In the genomic region with DNA sequence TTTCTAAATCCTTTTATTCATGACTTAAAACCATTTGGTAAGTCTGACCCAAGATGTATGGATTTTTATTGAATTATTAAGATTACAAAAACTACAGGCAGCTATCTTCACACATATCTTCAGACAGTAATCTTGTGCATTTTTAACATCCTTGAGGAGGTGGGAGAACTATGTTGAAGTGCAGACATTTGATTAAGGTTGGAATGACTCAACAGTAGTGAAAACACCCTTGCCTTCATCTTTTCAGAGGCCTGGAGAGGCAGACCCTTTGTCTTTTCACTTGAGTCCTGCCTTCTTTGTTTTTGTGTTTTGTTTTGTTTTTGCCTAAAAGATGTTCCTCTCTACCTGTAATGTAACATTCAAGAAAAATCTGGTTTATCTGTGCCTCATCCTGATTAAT, we compare ENCODE assay signal across 17 cellular contexts.
DNase-seq lines count a peak whose midpoint lies in the region; ATAC-seq, FAIRE-seq and TF ChIP-seq lines count a peak whose summit lies in the region.
"Had no signal": no experiment of that assay in that cellular context is flagged by ENCODE, and none has a peak within 500 bp of the region (broad histone marks: within the 10 kb centered on the region; RNA-seq: fewer than 3 reads in every experiment).

No MANE protein-coding gene starts in this region.

- TF ChIP-seq CTCF in astrocyte (IDR thresholded peaks at IDR 0.05; ENCODE audit: insufficient read depth, low read depth, low read length) = no peak
- no peak for TF ChIP-seq CTCF in lower lobe of right lung (IDR thresholded peaks at IDR 0.05)
- TF ChIP-seq CTCF in spleen (IDR thresholded peaks at IDR 0.05 in 8 of 11, conservative IDR thresholded peaks at IDR 0.05 in 3 of 11) = no peak

- no peaks in the 10 kb centered on the region for H3K9me2 ChIP-seq in GM23248 (ENCODE audit: insufficient read depth)

- H3K4me1 ChIP-seq in ACC112 (ENCODE audit: control insufficient read depth, insufficient read depth, low read length, unreplicated experiment) (peaks cover 25% of the 10 kb centered on the region), GM23248 (ENCODE audit: insufficient read depth) (peaks cover 35% of the 10 kb centered on the region), astrocyte (ENCODE audit: insufficient read depth, low read length) (peaks cover 6% of the 10 kb centered on the region), lower lobe of right lung (no peaks in the 10 kb centered on the region), spleen (peaks cover 0 to 24% (median 3%) of the 10 kb centered on the region in 6 donors)

- no peak for ATAC-seq in lower lobe of right lung
- ATAC-seq in GM18502 (IDR thresholded peaks at IDR 0.05; ENCODE audit: poor library complexity, unreplicated experiment) = no peak
- ATAC-seq: activated CD8-positive, alpha-beta memory T cell treated with anti-CD3 and anti-CD28 coated beads, Interleukin-2, amount 10 ng/mL, durations not matched to agents 7 days and 5 days had no signal

- H3K4me3 ChIP-seq in ACC112 (ENCODE audit: low read depth, low read length) (no peak overlapping the region), GM23248 (no peak overlapping the region), astrocyte (ENCODE audit: insufficient read depth, low read depth, low read length) (no peak overlapping the region), lower lobe of right lung (no peak overlapping the region), spleen (no peak overlapping the region)

- no peak for TF ChIP-seq POLR2A in spleen (IDR thresholded peaks at IDR 0.05)

- H4K20me1 ChIP-seq in GM23248 (ENCODE audit: insufficient read depth) (no peaks in the 10 kb centered on the region), astrocyte (ENCODE audit: insufficient read depth, low read length) (no peaks in the 10 kb centered on the region)

- H3K9me3 ChIP-seq in GM23248 (ENCODE audit: low read depth) = no peaks in the 10 kb centered on the region
- no peaks in the 10 kb centered on the region for H3K9me3 ChIP-seq in astrocyte (ENCODE audit: insufficient read depth, low read depth, low read length)
- no peaks in the 10 kb centered on the region for H3K9me3 ChIP-seq in lower lobe of right lung
- peaks cover 0 to 4% (median 2%) of the 10 kb centered on the region in 8 donors for H3K9me3 ChIP-seq in spleen
- H3K9me3 ChIP-seq: BE2C had no signal

- H3K4me3 Mint-ChIP-seq in astrocyte (ENCODE audit: unreplicated experiment) = no peak overlapping the region
- H3K4me3 Mint-ChIP-seq: activated CD8-positive, alpha-beta memory T cell treated with anti-CD3 and anti-CD28 coated beads, Interleukin-2, amount 10 ng/mL, durations not matched to agents 7 days and 5 days had no signal

- H3K9me3 Mint-ChIP-seq in astrocyte (ENCODE audit: unreplicated experiment) = peaks cover under 1% of the 10 kb centered on the region

- DNase-seq in GM23248 (peak; percentile 16), astrocyte (ENCODE audit: low read depth) (peak; percentile 59), lower lobe of right lung (no peak), COLO668 (lab: John Stamatoyannopoulos, UW; ENCODE audit: unreplicated experiment) (no peak), spleen (no peak), DMS 273 treated with DMSO at 0.1 percent for 48 hours (lab: John Stamatoyannopoulos, UW) (no peak)
- DNase-seq: activated CD8-positive, alpha-beta memory T cell treated with anti-CD3 and anti-CD28 coated beads, Interleukin-2, amount 10 ng/mL, durations not matched to agents 7 days and 5 days; BE2C; effector CD8-positive, alpha-beta T cell; EL; MM.1S; posterior cingulate gyrus; RPMI8226; stimulated activated naive CD4-positive, alpha-beta T cell treated with Interleukin-2 at 50 U/mL for 16 hours; T1000 had no signal

- in situ Hi-C loops in GM23248 (cut with MboI) = no loop called here

- H3K4me1 Mint-ChIP-seq in astrocyte (ENCODE audit: low read depth, unreplicated experiment) = peaks cover 36% of the 10 kb centered on the region

- H3K27ac ChIP-seq in ACC112 (ENCODE audit: low read depth, low read length) = no peak overlapping the region
- H3K27ac ChIP-seq in GM23248 = no peak overlapping the region
- H3K27ac ChIP-seq in astrocyte (ENCODE audit: low read depth, low read length) = no peak overlapping the region
- H3K27ac ChIP-seq in lower lobe of right lung = peak overlapping the region; percentile 47
- H3K27ac ChIP-seq in spleen = no peak overlapping the region

- H3K4me2 ChIP-seq in GM23248 (ENCODE audit: unreplicated experiment) (peak overlapping the region; percentile 24), astrocyte (ENCODE audit: low read length) (no peak overlapping the region)

- H3K27me3 ChIP-seq in ACC112 (ENCODE audit: insufficient read depth, low read length) = no peaks in the 10 kb centered on the region
- H3K27me3 ChIP-seq in GM23248 (replicated peaks; ENCODE audit: insufficient read depth) = no peaks in the 10 kb centered on the region
- no peaks in the 10 kb centered on the region for H3K27me3 ChIP-seq in astrocyte (ENCODE audit: insufficient read depth, low read length)
- H3K27me3 ChIP-seq in lower lobe of right lung (ENCODE audit: low read depth) = no peaks in the 10 kb centered on the region
- no peaks in the 10 kb centered on the region for H3K27me3 ChIP-seq in spleen (replicated peaks in 1 of 7)
- H3K27me3 ChIP-seq: BE2C had no signal

- no peaks in the 10 kb centered on the region for H3K27me3 Mint-ChIP-seq in astrocyte (ENCODE audit: low read depth, unreplicated experiment)
- H3K27me3 Mint-ChIP-seq: activated CD8-positive, alpha-beta memory T cell treated with anti-CD3 and anti-CD28 coated beads, Interleukin-2, amount 10 ng/mL, durations not matched to agents 7 days and 5 days had no signal

- intact Hi-C loops in lower lobe of right lung (cut with DNase I) = no loop called here
- intact Hi-C loops in spleen (cut with DNase I; ENCODE audit: low total_unique reads) = no loop called here

- peak overlapping the region; percentile 47 for H2AFZ ChIP-seq in ACC112 (ENCODE audit: low read length, unreplicated experiment)
- H2AFZ ChIP-seq in GM23248 = peak overlapping the region; percentile 37; the same call in 1 of the 2 replicates
- H2AFZ ChIP-seq in astrocyte (ENCODE audit: low read depth, low read length) = no peak overlapping the region

- peak overlapping the region; percentile 95 for H3K27ac Mint-ChIP-seq in astrocyte (ENCODE audit: unreplicated experiment)
- H3K27ac Mint-ChIP-seq: activated CD8-positive, alpha-beta memory T cell treated with anti-CD3 and anti-CD28 coated beads, Interleukin-2, amount 10 ng/mL, durations not matched to agents 7 days and 5 days had no signal

- no peak for FAIRE-seq in astrocyte (lab: Jason Lieb, UNC)

- no peaks in the 10 kb centered on the region for H3K36me3 Mint-ChIP-seq in astrocyte (ENCODE audit: low read depth, unreplicated experiment)

- H3K79me2 ChIP-seq in ACC112 (ENCODE audit: control insufficient read depth, insufficient read depth, low read length, unreplicated experiment) (no peaks in the 10 kb centered on the region), GM23248 (ENCODE audit: insufficient read depth) (no peaks in the 10 kb centered on the region), astrocyte (ENCODE audit: insufficient read depth, low read length) (no peaks in the 10 kb centered on the region)

- no peaks in the 10 kb centered on the region for H3F3A ChIP-seq in GM23248 (ENCODE audit: insufficient read depth)

- H3K36me3 ChIP-seq in ACC112 (ENCODE audit: insufficient read depth, low read length) (no peaks in the 10 kb centered on the region), GM23248 (ENCODE audit: low read depth) (no peaks in the 10 kb centered on the region), astrocyte (ENCODE audit: insufficient read depth, low read length) (no peaks in the 10 kb centered on the region), lower lobe of right lung (no peaks in the 10 kb centered on the region), spleen (peaks cover 0 to 3% (median 0%) of the 10 kb centered on the region in 6 donors)
- H3K36me3 ChIP-seq: BE2C had no signal

- H3K9ac ChIP-seq in GM23248 (no peak overlapping the region), astrocyte (ENCODE audit: low read length) (no peak overlapping the region)

Comparison
In these comparisons a context has a peak if more than half of its experiments do, and no peak if none do; other contexts are left out.
1. DNase-seq: peak in GM23248 (single experiment) and astrocyte (single experiment); none in lower lobe of right lung (single experiment), COLO668 (single experiment), spleen (single experiment) and DMS 273 treated with DMSO at 0.1 percent for 48 hours (single experiment).